In genomic region chr1:177471244-177471643, GRCh38 we compare ENCODE assay signal across 21 cellular contexts.
"Had no signal": no experiment of that assay in that cellular context is flagged by ENCODE, and none has a peak within 500 bp of the region (broad histone marks: within the 10 kb centered on the region; RNA-seq: fewer than 3 reads in every experiment).

No MANE protein-coding gene starts in this region.

- H3K27ac ChIP-seq: body of pancreas, sigmoid colon, tibial artery, WERI-Rb-1 had no signal

- H3K36me3 ChIP-seq: sigmoid colon, tibial artery, WERI-Rb-1 had no signal

- H3K36me3 Mint-ChIP-seq: activated naive CD4-positive, alpha-beta T cell treated with anti-CD3 and anti-CD28 coated beads, Interleukin-2, amount 50 U/mL, for 72 hours had no signal

- H3K9me3 ChIP-seq: body of pancreas, sigmoid colon, tibial artery had no signal

- H3K4me1 ChIP-seq: body of pancreas, sigmoid colon had no signal

- H3K27me3 ChIP-seq: body of pancreas, sigmoid colon, tibial artery had no signal

- ATAC-seq: activated naive CD4-positive, alpha-beta T cell treated with anti-CD3 and anti-CD28 coated beads, Interleukin-2, amount 50 U/mL, for 72 hours; body of pancreas; esophagus mucosa; left lobe of liver had no signal

- DNase-seq: activated CD4-positive, alpha-beta T cell treated with anti-CD3 and anti-CD28 coated beads for 1 hour; activated gamma-delta T cell treated with Interleukin-2 at 50 U/mL for 16 hours; body of pancreas; cortex of kidney; kidney; midbrain; occipital lobe; posterior cingulate gyrus; sigmoid colon; stimulated activated CD4-positive, alpha-beta T cell treated with anti-CD3 and anti-CD28 coated beads, Interleukin-12 subunit alpha, Interleukin-12 subunit beta, amount 100 ng/mL, for 4 hours; stimulated activated CD4-positive, alpha-beta T cell treated with anti-CD3 and anti-CD28 coated beads, Interleukin-1b, Interleukin-23, amount 100 ng/mL, for 48 hours; stimulated activated naive CD4-positive, alpha-beta T cell treated with Interleukin-2 at 50 U/mL for 16 hours; substantia nigra; SW 1271; T-helper 2 cell; tibial artery; WERI-Rb-1 had no signal

- H3K27ac Mint-ChIP-seq: activated naive CD4-positive, alpha-beta T cell treated with anti-CD3 and anti-CD28 coated beads, Interleukin-2, amount 50 U/mL, for 72 hours had no signal

- H3K4me3 ChIP-seq: body of pancreas, lung, sigmoid colon, tibial artery had no signal
